ENCODE assay signal across 16 cellular contexts in genomic region chr4:48954314-48954713, GRCh38. TPM values are rescaled to one million over a fixed set of nuclear protein-coding genes. Genes with fewer than 3 reads are reported as not detected.
DNase-seq lines count a peak whose midpoint lies in the region; ATAC-seq and TF ChIP-seq lines count a peak whose summit lies in the region.
"Had no signal": no experiment of that assay in that cellular context is flagged by ENCODE, and none has a peak within 500 bp of the region (broad histone marks: within the 10 kb centered on the region; RNA-seq: fewer than 3 reads in every experiment).

No MANE protein-coding gene starts in this region.

- no peaks in the 10 kb centered on the region for H3K27me3 ChIP-seq in HUES6 (ENCODE audit: control insufficient read depth, insufficient read depth, low read length)
- no peaks in the 10 kb centered on the region for H3K27me3 ChIP-seq in brain microvascular endothelial cell (replicated peaks)
- H3K27me3 ChIP-seq in uterus: no peaks in the 10 kb centered on the region
- H3K27me3 ChIP-seq: right lobe of liver had no signal

- POLR2A ChIA-PET in RWPE1 (lab: Yijun Ruan, JAX; ENCODE audit: low non-redundant PET): no interaction called here

- no peaks in the 10 kb centered on the region for H3K36me3 ChIP-seq in HUES6 (ENCODE audit: control insufficient read depth, insufficient read depth, low read length)
- no peaks in the 10 kb centered on the region for H3K36me3 ChIP-seq in brain microvascular endothelial cell (replicated peaks)
- H3K36me3 ChIP-seq in uterus: no peaks in the 10 kb centered on the region
- H3K36me3 ChIP-seq: right lobe of liver had no signal

- TF ChIP-seq CTCF in brain microvascular endothelial cell (IDR thresholded peaks at IDR 0.05; ENCODE audit: low read depth, low read length, missing control alignments) (no peak), uterus (IDR thresholded peaks at IDR 0.05) (no peak), RWPE1 (conservative IDR thresholded peaks at IDR 0.05; ENCODE audit: low read depth) (no peak)

- in situ Hi-C loops in brain microvascular endothelial cell (cut with HindIII; ENCODE audit: low pct_ligation_motif_present, low sequenced_read_pairs): no loop called here

- ATAC-seq in left colon: peak; percentile 49
- ATAC-seq: natural killer cell, right lobe of liver had no signal

- intact Hi-C loops in left colon (cut with DNase I, micrococcal nuclease): no loop called here
- intact Hi-C loops in uterus (cut with DNase I; ENCODE audit: low total_unique reads): no loop called here
- intact Hi-C loops in cardiac septum (cut with DNase I): no loop called here

- peak overlapping the region; percentile 29 for H3K9ac ChIP-seq in HUES6 (ENCODE audit: low read length)

- CTCF ChIA-PET in RWPE1 (lab: Yijun Ruan, JAX): interaction anchor here (0.6 to 0.7 kb wide), 2 partner anchors 17 to 49 kb away, joined by 3 to 6 read pairs; no protein-coding TSS in a partner anchor

- H3K27ac ChIP-seq in HUES6 (ENCODE audit: low read depth, low read length) (peak overlapping the region; percentile 64), brain microvascular endothelial cell (peak overlapping the region; percentile 20), uterus (peak overlapping the region; percentile 11 to 75), RWPE1 (no peak overlapping the region)
- H3K27ac ChIP-seq: right lobe of liver had no signal

- H3K4me3 ChIP-seq in HUES6 (ENCODE audit: low read depth, low read length): peak overlapping the region; percentile 24; the same call in 1 of the 2 replicates
- no peak overlapping the region for H3K4me3 ChIP-seq in brain microvascular endothelial cell (ENCODE audit: low read depth, low read length)
- H3K4me3 ChIP-seq in uterus: no peak overlapping the region
- H3K4me3 ChIP-seq: right lobe of liver had no signal

- H3K9me3 ChIP-seq in HUES6 (ENCODE audit: control insufficient read depth, insufficient read depth, low read depth, low read length) (peaks cover 8% of the 10 kb centered on the region; the same call in 1 of the 2 replicates), uterus (no peaks in the 10 kb centered on the region)
- H3K9me3 ChIP-seq: right lobe of liver had no signal

- H3K4me1 ChIP-seq in HUES6 (ENCODE audit: control insufficient read depth, insufficient read depth, low read length) (peaks cover 14% of the 10 kb centered on the region), uterus (no peaks in the 10 kb centered on the region)
- H3K4me1 ChIP-seq: right lobe of liver had no signal

- no peak for TF ChIP-seq POLR2A in uterus (IDR thresholded peaks at IDR 0.05)

- DNase-seq in brain microvascular endothelial cell (peak; percentile 17), left colon (no peak), uterus (no peak), SHP77 treated with DMSO at 0.1 percent for 48 hours (lab: John Stamatoyannopoulos, UW) (no peak), RWPE1 (ENCODE audit: low spot score) (no peak), cardiac septum (ENCODE audit: low spot score) (no peak)
- DNase-seq: activated CD4-positive, alpha-beta T cell treated with anti-CD3 and anti-CD28 coated beads for 4 hours; activated T-cell treated with anti-CD3 and anti-CD28 coated beads for 4 hours; CD4-positive, CD25-positive, alpha-beta regulatory T cell; KBM-7; natural killer cell; NCI-H1105; right lobe of liver; stimulated activated CD4-positive, alpha-beta T cell treated with anti-CD3 and anti-CD28 coated beads, Interleukin-4, amount 100 ng/mL, for 1 hour had no signal

RNA-seq across cellular contexts. Expression of gene CWH43, which starts 31.8 kb away (rescaled TPM):
- total RNA-seq in left colon (10 to 100 TPM; 25.5 to 56.8 TPM), uterus (1 to 10 TPM in 1 of 4 donors, under 1 TPM in 1, not detected in 2; 0.29 to 3.7 TPM), cardiac septum (not detected)
- total RNA-seq: CD4-positive, CD25-positive, alpha-beta regulatory T cell; natural killer cell; temporal lobe had no signal

RNA-seq across cellular contexts. Expression of gene OCIAD2, which starts 47.7 kb away (rescaled TPM):
- total RNA-seq in left colon: 100 to 1,000 TPM in 1 of 2 donors, 10 to 100 TPM in 1; 91.6 to 164 TPM
- total RNA-seq in uterus: 10 to 100 TPM in 2 of 4 donors, 1 to 10 TPM in 1, under 1 TPM in 1; 0.88 to 17.0 (median 6.2) TPM
- 8.9 TPM for total RNA-seq in cardiac septum

Comparison
In these comparisons a context has a peak if more than half of its experiments do, and no peak if none do; other contexts are left out.
1. RNA of gene CWH43, which starts 31.8 kb away (total RNA-seq): 25.5 to 56.8 TPM in left colon; 0.29 to 3.7 TPM in uterus and not detected in cardiac septum (single experiment); every median in the first group is over 4 times any median in the second.